ENCODE assay signal across 3 cellular contexts in the genomic region with DNA sequence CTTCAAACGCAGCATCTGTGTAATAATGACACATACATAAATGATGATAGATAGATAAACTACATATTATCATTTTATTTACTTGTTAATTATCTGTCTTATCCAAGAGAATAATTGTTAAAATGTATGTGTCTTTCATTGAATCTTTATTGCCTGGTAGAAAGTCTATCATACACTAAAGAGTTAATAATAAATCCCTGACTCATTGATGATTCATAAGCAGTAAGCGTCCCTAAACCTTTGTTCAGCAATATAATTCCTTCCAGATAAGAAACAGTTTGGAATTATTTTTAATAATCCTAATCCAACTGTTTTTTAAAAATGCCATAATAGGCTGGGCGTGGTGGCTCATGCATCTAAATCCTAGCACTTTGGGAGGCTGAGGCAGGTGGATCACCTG.
TF ChIP-seq lines count a peak whose summit lies in the region.

No MANE protein-coding gene starts in this region.

TF ChIP-seq in SK-N-SH, 30 proteins besides CTCF, POLR2A, EP300 and RAD21:
- TF ChIP-seq, protein P1, sequence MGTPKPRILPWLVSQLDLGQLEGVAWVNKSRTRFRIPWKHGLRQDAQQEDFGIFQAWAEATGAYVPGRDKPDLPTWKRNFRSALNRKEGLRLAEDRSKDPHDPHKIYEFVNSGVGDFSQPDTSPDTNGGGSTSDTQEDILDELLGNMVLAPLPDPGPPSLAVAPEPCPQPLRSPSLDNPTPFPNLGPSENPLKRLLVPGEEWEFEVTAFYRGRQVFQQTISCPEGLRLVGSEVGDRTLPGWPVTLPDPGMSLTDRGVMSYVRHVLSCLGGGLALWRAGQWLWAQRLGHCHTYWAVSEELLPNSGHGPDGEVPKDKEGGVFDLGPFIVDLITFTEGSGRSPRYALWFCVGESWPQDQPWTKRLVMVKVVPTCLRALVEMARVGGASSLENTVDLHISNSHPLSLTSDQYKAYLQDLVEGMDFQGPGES (IDR thresholded peaks at IDR 0.05; ENCODE audit: low read depth, low read length), result no peak
- TF ChIP-seq ZBTB33 (IDR thresholded peaks at IDR 0.05; ENCODE audit: borderline replicate concordance, low read depth) (no peak), FOXM1 (IDR thresholded peaks at IDR 0.05; ENCODE audit: low read depth) (no peak), FOSL2 (IDR thresholded peaks at IDR 0.05; ENCODE audit: borderline replicate concordance, low read depth) (peak; percentile 43; the same call in 1 of the 2 replicates), MAX (IDR thresholded peaks at IDR 0.05; ENCODE audit: low read depth) (no peak), FOXJ3 (CRISPR knock-in tag; IDR thresholded peaks at IDR 0.05) (no peak), SIN3A (IDR thresholded peaks at IDR 0.05; ENCODE audit: borderline replicate concordance, low read depth, low read length) (no peak), JUND (IDR thresholded peaks at IDR 0.05) (peak; percentile 17; the same call in 1 of the 2 replicates), TAF1 (IDR thresholded peaks at IDR 0.05; ENCODE audit: borderline replicate concordance, low read depth, low read length) (no peak)
- TF ChIP-seq, protein P2, sequence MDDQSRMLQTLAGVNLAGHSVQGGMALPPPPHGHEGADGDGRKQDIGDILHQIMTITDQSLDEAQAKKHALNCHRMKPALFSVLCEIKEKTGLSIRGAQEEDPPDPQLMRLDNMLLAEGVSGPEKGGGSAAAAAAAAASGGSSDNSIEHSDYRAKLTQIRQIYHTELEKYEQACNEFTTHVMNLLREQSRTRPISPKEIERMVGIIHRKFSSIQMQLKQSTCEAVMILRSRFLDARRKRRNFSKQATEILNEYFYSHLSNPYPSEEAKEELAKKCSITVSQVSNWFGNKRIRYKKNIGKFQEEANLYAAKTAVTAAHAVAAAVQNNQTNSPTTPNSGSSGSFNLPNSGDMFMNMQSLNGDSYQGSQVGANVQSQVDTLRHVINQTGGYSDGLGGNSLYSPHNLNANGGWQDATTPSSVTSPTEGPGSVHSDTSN (IDR thresholded peaks at IDR 0.05), result no peak

TF ChIP-seq in SK-N-SH treated with all-trans-retinoic acid at 6 μM for 48 hours, 23 proteins besides CTCF, POLR2A, EP300 and RAD21 (continues in another document):
- TF ChIP-seq, protein P3, sequence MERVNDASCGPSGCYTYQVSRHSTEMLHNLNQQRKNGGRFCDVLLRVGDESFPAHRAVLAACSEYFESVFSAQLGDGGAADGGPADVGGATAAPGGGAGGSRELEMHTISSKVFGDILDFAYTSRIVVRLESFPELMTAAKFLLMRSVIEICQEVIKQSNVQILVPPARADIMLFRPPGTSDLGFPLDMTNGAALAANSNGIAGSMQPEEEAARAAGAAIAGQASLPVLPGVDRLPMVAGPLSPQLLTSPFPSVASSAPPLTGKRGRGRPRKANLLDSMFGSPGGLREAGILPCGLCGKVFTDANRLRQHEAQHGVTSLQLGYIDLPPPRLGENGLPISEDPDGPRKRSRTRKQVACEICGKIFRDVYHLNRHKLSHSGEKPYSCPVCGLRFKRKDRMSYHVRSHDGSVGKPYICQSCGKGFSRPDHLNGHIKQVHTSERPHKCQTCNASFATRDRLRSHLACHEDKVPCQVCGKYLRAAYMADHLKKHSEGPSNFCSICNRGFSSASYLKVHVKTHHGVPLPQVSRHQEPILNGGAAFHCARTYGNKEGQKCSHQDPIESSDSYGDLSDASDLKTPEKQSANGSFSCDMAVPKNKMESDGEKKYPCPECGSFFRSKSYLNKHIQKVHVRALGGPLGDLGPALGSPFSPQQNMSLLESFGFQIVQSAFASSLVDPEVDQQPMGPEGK (CRISPR knock-in tag; IDR thresholded peaks at IDR 0.05; ENCODE audit: borderline replicate concordance), result no peak
- TF ChIP-seq ARNTL (CRISPR knock-in tag; IDR thresholded peaks at IDR 0.05; ENCODE audit: borderline replicate concordance, low read depth) (no peak), RARB (CRISPR knock-in tag; IDR thresholded peaks at IDR 0.05) (no peak), ZC3H10 (CRISPR knock-in tag; IDR thresholded peaks at IDR 0.05) (no peak), ISL1 (CRISPR knock-in tag; IDR thresholded peaks at IDR 0.05) (no peak), OSR1 (CRISPR knock-in tag; IDR thresholded peaks at IDR 0.05) (no peak), PPARA (CRISPR knock-in tag; IDR thresholded peaks at IDR 0.05; ENCODE audit: borderline replicate concordance) (no peak), GLIS3 (CRISPR knock-in tag; IDR thresholded peaks at IDR 0.05) (no peak), TOX (CRISPR knock-in tag; IDR thresholded peaks at IDR 0.05; ENCODE audit: borderline replicate concordance) (no peak), TSHZ2 (CRISPR knock-in tag; IDR thresholded peaks at IDR 0.05) (no peak), CSDC2 (CRISPR knock-in tag; IDR thresholded peaks at IDR 0.05) (no peak), ZNF565 (CRISPR knock-in tag; conservative IDR thresholded peaks at IDR 0.05; ENCODE audit: low read depth) (no peak), ZFP3 (CRISPR knock-in tag; IDR thresholded peaks at IDR 0.05) (no peak), SNAI2 (CRISPR knock-in tag; IDR thresholded peaks at IDR 0.05) (no peak), ZFP30 (CRISPR knock-in tag; IDR thresholded peaks at IDR 0.05) (no peak), ZNF8 (CRISPR knock-in tag; IDR thresholded peaks at IDR 0.05) (no peak)
- TF ChIP-seq, protein P4, sequence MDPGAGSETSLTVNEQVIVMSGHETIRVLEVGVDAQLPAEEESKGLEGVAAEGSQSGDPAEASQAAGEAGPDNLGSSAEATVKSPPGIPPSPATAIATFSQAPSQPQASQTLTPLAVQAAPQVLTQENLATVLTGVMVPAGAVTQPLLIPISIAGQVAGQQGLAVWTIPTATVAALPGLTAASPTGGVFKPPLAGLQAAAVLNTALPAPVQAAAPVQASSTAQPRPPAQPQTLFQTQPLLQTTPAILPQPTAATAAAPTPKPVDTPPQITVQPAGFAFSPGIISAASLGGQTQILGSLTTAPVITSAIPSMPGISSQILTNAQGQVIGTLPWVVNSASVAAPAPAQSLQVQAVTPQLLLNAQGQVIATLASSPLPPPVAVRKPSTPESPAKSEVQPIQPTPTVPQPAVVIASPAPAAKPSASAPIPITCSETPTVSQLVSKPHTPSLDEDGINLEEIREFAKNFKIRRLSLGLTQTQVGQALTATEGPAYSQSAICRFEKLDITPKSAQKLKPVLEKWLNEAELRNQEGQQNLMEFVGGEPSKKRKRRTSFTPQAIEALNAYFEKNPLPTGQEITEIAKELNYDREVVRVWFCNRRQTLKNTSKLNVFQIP (CRISPR knock-in tag; IDR thresholded peaks at IDR 0.05; ENCODE audit: borderline replicate concordance, low read depth), result no peak

TF ChIP-seq in endothelial cell of umbilical vein, 7 proteins besides CTCF, POLR2A, EP300 and RAD21:
- TF ChIP-seq POLR2AphosphoS5 (IDR thresholded peaks at IDR 0.05; ENCODE audit: insufficient read depth, low read depth, low read length) (no peak), FOS (IDR thresholded peaks at IDR 0.05; ENCODE audit: borderline replicate concordance, insufficient read depth, low read length) (peak; percentile 7)
